In genomic region chr14:46259536-46259935, GRCh38 we compare ENCODE assay signal across 25 cellular contexts.
DNase-seq lines count a peak whose midpoint lies in the region; FAIRE-seq and TF ChIP-seq lines count a peak whose summit lies in the region.
"Had no signal": no experiment of that assay in that cellular context is flagged by ENCODE, and none has a peak within 500 bp of the region (broad histone marks: within the 10 kb centered on the region; RNA-seq: fewer than 3 reads in every experiment).

No MANE protein-coding gene starts in this region.

- H3K4me2 ChIP-seq in mesenchymal stem cell (ENCODE audit: low read length, poor library complexity, severe bottlenecking), result no peak overlapping the region
- H3K4me2 ChIP-seq: KMS-11 had no signal

- no peak overlapping the region for H2BK120ac ChIP-seq in mesenchymal stem cell (ENCODE audit: low read depth, low read length)

- H3K14ac ChIP-seq in mesenchymal stem cell (ENCODE audit: low read length in 2 of 2), result no peak overlapping the region

- H3K27ac ChIP-seq in mesenchymal stem cell (ENCODE audit: low read length, poor library complexity, severe bottlenecking) (no peak overlapping the region), coronary artery (no peak overlapping the region)
- H3K27ac ChIP-seq: ascending aorta, heart left ventricle, KMS-11, SJSA1, WERI-Rb-1 had no signal

- DNase-seq in ELR (ENCODE audit: low read depth), result peak; percentile 8
- DNase-seq in HTR-8/SVneo (ENCODE audit: insufficient read length, low spot score), result peak; percentile 0
- peak; percentile 3 for DNase-seq in SW480 (ENCODE audit: low spot score)
- peak; percentile 62 for DNase-seq in left kidney (ENCODE audit: low read depth, low spot score)
- DNase-seq in HK-2 (ENCODE audit: unreplicated experiment), result no peak
- DNase-seq in mesenchymal stem cell, result no peak
- no peak for DNase-seq in T-helper 9 cell
- DNase-seq in coronary artery (ENCODE audit: low spot score), result no peak
- DNase-seq: CD4-positive, alpha-beta T cell; central memory CD4-positive, alpha-beta T cell; DMS53; heart left ventricle; immature natural killer cell; left ventricle myocardium superior; NCI-H1694 treated with DMSO at 0.1 percent for 48 hours; NCI-H226; NCI-H748 treated with DMSO at 0.1 percent for 48 hours; posterior cingulate gyrus; substantia nigra; T-helper 2 cell; WERI-Rb-1 had no signal

- no peak overlapping the region for H3K9ac ChIP-seq in mesenchymal stem cell (ENCODE audit: low read length)
- H3K9ac ChIP-seq: KMS-11 had no signal

- no peak for TF ChIP-seq CTCF in coronary artery (IDR thresholded peaks at IDR 0.05)

- no peak overlapping the region for H2BK12ac ChIP-seq in mesenchymal stem cell (ENCODE audit: low read length in 2 of 2)

- H4K91ac ChIP-seq in mesenchymal stem cell (ENCODE audit: low read length), result no peak overlapping the region

- no peak overlapping the region for H2AK5ac ChIP-seq in mesenchymal stem cell (ENCODE audit: low read length, severe bottlenecking)

- no peak overlapping the region for H3K4me3 ChIP-seq in mesenchymal stem cell (ENCODE audit: insufficient read depth in 1 of 2, low read depth in 1 of 2, low read length in 2 of 2)
- H3K4me3 ChIP-seq in coronary artery, result no peak overlapping the region
- H3K4me3 ChIP-seq: ascending aorta, heart left ventricle, SJSA1 had no signal

- H3K4ac ChIP-seq in mesenchymal stem cell (ENCODE audit: low read depth in 1 of 2, low read length in 2 of 2), result no peak overlapping the region

- no peak overlapping the region for H2BK15ac ChIP-seq in mesenchymal stem cell (ENCODE audit: low read depth, poor library complexity, severe bottlenecking)

- no peaks in the 10 kb centered on the region for H3K9me3 ChIP-seq in mesenchymal stem cell (ENCODE audit: control insufficient read depth, low read length)
- H3K9me3 ChIP-seq: ascending aorta, SJSA1 had no signal

- H3K18ac ChIP-seq in mesenchymal stem cell (ENCODE audit: low read depth in 1 of 2, low read length in 2 of 2), result no peak overlapping the region

- H3K36me3 ChIP-seq in mesenchymal stem cell (ENCODE audit: control insufficient read depth in 1 of 2, insufficient read depth in 2 of 2, low read depth in 1 of 2, low read length in 2 of 2), result no peaks in the 10 kb centered on the region
- H3K36me3 ChIP-seq: ascending aorta, heart left ventricle, SJSA1, WERI-Rb-1 had no signal

- no peak for FAIRE-seq in HTR-8/SVneo (lab: Jason Lieb, UNC)
- FAIRE-seq: H54 had no signal

- H3K23ac ChIP-seq in mesenchymal stem cell (ENCODE audit: low read length in 2 of 2), result no peak overlapping the region

- 47% methylated on average over 3 of the region's 4 CpGs for WGBS in mesenchymal stem cell

- no peak overlapping the region for H4K8ac ChIP-seq in mesenchymal stem cell (ENCODE audit: low read length)

- no peaks in the 10 kb centered on the region for H3K4me1 ChIP-seq in mesenchymal stem cell (ENCODE audit: control insufficient read depth, insufficient read depth, low read depth, low read length)
- H3K4me1 ChIP-seq: ascending aorta, heart left ventricle, SJSA1 had no signal

- H3K27me3 ChIP-seq in mesenchymal stem cell (ENCODE audit: control insufficient read depth in 1 of 2, insufficient read depth in 1 of 2, low read length in 2 of 2), result no peaks in the 10 kb centered on the region
- H3K27me3 ChIP-seq: ascending aorta, heart left ventricle, SJSA1 had no signal

- no peaks in the 10 kb centered on the region for H3K79me1 ChIP-seq in mesenchymal stem cell (replicated peaks; ENCODE audit: low read length, poor library complexity, severe bottlenecking)

- no peak overlapping the region for H2BK5ac ChIP-seq in mesenchymal stem cell (ENCODE audit: low read depth, low read length, poor library complexity, severe bottlenecking)

- H2AFZ ChIP-seq in mesenchymal stem cell (ENCODE audit: low read depth, low read length), result no peak overlapping the region

Comparison
In these comparisons a context has a peak if more than half of its experiments do, and no peak if none do; other contexts are left out.
1. DNase-seq: peak in ELR (single experiment), HTR-8/SVneo (single experiment), SW480 (single experiment) and left kidney (single experiment); none in HK-2 (single experiment), mesenchymal stem cell (single experiment), T-helper 9 cell (single experiment) and coronary artery (single experiment).